In the genomic region with DNA sequence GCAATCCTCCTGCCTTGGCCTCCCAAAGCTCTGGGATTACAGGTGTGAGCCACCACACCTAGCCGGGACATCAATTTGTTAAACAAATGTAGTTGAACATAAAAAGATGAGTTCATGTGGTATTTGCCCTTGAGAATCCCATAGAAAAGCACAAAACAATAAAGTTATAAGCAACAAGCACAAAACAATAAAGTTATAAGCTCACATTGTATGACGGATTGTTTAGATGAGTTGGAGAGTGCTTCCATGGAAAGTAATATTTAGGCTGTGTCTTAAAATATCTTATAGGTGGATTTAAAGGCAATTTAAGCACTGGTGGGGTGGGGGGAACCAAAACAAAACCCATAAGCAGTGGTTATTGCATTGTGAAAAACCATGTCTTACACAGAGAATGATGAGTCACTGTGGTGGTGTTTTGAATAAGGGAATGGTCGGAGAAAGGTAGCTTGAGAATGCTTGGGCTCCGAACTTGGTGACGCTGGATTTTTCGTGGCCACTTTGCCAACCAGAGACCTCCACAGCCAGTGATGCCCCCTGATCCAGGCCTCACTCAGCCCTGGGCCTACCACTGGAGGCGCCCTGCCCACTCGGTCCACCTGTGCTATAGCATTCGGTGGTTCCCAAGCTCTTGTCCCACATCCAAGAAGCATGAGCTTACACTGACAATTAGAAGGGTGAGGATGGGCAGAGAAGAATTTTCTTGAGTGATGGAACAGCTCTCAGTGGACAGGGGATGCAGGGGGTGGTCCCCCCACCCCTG, we compare ENCODE assay signal across 1 cellular context.
A peak's percentile ranks its signal among the peaks of the same experiment; 100 is the strongest.
TF ChIP-seq lines count a peak whose summit lies in the region.

No MANE protein-coding gene starts in this region.

TF ChIP-seq in GM12878, 131 proteins besides CTCF, POLR2A, EP300 and RAD21 (continued from another document):
- TF ChIP-seq, protein P1, sequence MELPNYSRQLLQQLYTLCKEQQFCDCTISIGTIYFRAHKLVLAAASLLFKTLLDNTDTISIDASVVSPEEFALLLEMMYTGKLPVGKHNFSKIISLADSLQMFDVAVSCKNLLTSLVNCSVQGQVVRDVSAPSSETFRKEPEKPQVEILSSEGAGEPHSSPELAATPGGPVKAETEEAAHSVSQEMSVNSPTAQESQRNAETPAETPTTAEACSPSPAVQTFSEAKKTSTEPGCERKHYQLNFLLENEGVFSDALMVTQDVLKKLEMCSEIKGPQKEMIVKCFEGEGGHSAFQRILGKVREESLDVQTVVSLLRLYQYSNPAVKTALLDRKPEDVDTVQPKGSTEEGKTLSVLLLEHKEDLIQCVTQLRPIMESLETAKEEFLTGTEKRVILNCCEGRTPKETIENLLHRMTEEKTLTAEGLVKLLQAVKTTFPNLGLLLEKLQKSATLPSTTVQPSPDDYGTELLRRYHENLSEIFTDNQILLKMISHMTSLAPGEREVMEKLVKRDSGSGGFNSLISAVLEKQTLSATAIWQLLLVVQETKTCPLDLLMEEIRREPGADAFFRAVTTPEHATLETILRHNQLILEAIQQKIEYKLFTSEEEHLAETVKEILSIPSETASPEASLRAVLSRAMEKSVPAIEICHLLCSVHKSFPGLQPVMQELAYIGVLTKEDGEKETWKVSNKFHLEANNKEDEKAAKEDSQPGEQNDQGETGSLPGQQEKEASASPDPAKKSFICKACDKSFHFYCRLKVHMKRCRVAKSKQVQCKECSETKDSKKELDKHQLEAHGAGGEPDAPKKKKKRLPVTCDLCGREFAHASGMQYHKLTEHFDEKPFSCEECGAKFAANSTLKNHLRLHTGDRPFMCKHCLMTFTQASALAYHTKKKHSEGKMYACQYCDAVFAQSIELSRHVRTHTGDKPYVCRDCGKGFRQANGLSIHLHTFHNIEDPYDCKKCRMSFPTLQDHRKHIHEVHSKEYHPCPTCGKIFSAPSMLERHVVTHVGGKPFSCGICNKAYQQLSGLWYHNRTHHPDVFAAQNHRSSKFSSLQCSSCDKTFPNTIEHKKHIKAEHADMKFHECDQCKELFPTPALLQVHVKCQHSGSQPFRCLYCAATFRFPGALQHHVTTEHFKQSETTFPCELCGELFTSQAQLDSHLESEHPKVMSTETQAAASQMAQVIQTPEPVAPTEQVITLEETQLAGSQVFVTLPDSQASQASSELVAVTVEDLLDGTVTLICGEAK (IDR thresholded peaks at IDR 0.05; ENCODE audit: borderline replicate concordance) = 0 out of 2 replicates have a peak, but pooled peaks have one; percentile 46
- TF ChIP-seq GATAD2B (conservative IDR thresholded peaks at IDR 0.05; ENCODE audit: low read depth) (no peak), ZNF217 (IDR thresholded peaks at IDR 0.05) (no peak)
- TF ChIP-seq, protein P2, sequence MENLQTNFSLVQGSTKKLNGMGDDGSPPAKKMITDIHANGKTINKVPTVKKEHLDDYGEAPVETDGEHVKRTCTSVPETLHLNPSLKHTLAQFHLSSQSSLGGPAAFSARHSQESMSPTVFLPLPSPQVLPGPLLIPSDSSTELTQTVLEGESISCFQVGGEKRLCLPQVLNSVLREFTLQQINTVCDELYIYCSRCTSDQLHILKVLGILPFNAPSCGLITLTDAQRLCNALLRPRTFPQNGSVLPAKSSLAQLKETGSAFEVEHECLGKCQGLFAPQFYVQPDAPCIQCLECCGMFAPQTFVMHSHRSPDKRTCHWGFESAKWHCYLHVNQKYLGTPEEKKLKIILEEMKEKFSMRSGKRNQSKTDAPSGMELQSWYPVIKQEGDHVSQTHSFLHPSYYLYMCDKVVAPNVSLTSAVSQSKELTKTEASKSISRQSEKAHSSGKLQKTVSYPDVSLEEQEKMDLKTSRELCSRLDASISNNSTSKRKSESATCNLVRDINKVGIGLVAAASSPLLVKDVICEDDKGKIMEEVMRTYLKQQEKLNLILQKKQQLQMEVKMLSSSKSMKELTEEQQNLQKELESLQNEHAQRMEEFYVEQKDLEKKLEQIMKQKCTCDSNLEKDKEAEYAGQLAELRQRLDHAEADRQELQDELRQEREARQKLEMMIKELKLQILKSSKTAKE (IDR thresholded peaks at IDR 0.05; ENCODE audit: low read depth, poor library complexity, severe bottlenecking) = no peak
TF ChIP-seq in GM12878: peak in this region for 1.
